In the genomic region with DNA sequence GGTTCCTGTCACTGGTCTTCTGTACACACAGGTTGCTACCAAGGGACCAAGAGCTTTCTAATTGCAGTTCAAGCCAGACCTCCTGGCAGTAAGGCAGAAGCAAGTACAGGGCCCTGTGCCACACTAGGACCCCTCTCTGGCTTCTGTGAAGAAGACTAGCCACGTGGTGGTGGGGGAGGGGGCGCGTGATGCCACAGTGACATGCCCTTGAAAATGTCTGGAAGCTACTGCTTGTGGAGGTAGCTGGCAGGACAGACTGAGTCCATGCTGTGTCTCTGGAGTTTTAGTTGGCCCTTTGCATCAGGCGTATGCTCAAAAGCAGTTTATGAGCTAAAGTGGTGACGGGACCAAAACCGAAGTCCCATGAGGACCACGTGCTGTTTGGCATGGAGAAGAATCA, we compare ENCODE assay signal across 19 cellular contexts. TPM values are rescaled to one million over a fixed set of nuclear protein-coding genes. Genes with fewer than 3 reads are reported as not detected.
A peak's percentile ranks its signal among the peaks of the same experiment; 100 is the strongest.
DNase-seq lines count a peak whose midpoint lies in the region; ATAC-seq and TF ChIP-seq lines count a peak whose summit lies in the region.
"Had no signal": no experiment of that assay in that cellular context is flagged by ENCODE, and none has a peak within 500 bp of the region (broad histone marks: within the 10 kb centered on the region; RNA-seq: fewer than 3 reads in every experiment).

No MANE protein-coding gene starts in this region.

- peak overlapping the region; percentile 48 for H3K27ac ChIP-seq in right cardiac atrium (ENCODE audit: low read length)
- no peak overlapping the region for H3K27ac ChIP-seq in psoas muscle

- H3K27me3 ChIP-seq in BE2C (no peaks in the 10 kb centered on the region), right cardiac atrium (ENCODE audit: control insufficient read depth, insufficient read depth) (no peaks in the 10 kb centered on the region), psoas muscle (ENCODE audit: insufficient read depth in 3 of 3, low read length in 2 of 3) (peaks cover 0 to 26% (median 0%) of the 10 kb centered on the region in 3 donors)
- H3K27me3 ChIP-seq: MG63 had no signal

- peaks cover 4% of the 10 kb centered on the region for H3K36me3 ChIP-seq in BE2C
- no peaks in the 10 kb centered on the region for H3K36me3 ChIP-seq in psoas muscle (ENCODE audit: insufficient read depth in 1 of 2, low read depth in 1 of 2)
- H3K36me3 ChIP-seq: MG63 had no signal

- TF ChIP-seq CTCF in BE2C (IDR thresholded peaks at IDR 0.05; ENCODE audit: low read depth, low read length) = no peak
- no peak for TF ChIP-seq CTCF in NB4 (IDR thresholded peaks at IDR 0.05; ENCODE audit: low read depth, low read length)
- no peak for TF ChIP-seq CTCF in psoas muscle (IDR thresholded peaks at IDR 0.05)

- DNase-seq in BE2C (peak; percentile 40), NB4 (ENCODE audit: low read depth) (peak; percentile 62), right cardiac atrium (no peak), psoas muscle (no peak), HuH-7 (ENCODE audit: low spot score) (no peak)
- DNase-seq: CD4-positive, alpha-beta memory T cell; DND-41; KBM-7; MG63; NCI-H1417; NCI-H1930; NCI-H2171; NCI-H510A; NCI-H82; SIG-M5 had no signal

- no peak for ATAC-seq in right cardiac atrium
- ATAC-seq in psoas muscle = no peak
- no peak for ATAC-seq in HG02870 (IDR thresholded peaks at IDR 0.05; ENCODE audit: unreplicated experiment)
- ATAC-seq in GM19463 (IDR thresholded peaks at IDR 0.05; ENCODE audit: unreplicated experiment) = no peak
- ATAC-seq: GM23338, Panc1 had no signal

- H3K4me1 ChIP-seq in BE2C (peaks cover 42% of the 10 kb centered on the region), right cardiac atrium (ENCODE audit: control insufficient read depth, insufficient read depth, low read length) (peaks cover 15% of the 10 kb centered on the region), psoas muscle (no peaks in the 10 kb centered on the region)

- TF ChIP-seq POLR2A in NB4 (IDR thresholded peaks at IDR 0.05; ENCODE audit: extremely low read depth, insufficient read length) = no peak

- H3K4me3 ChIP-seq in BE2C (ENCODE audit: low read depth, low read length) = peak overlapping the region; percentile 41
- H3K4me3 ChIP-seq in NB4 (ENCODE audit: low read depth, low read length) = peak overlapping the region; percentile 67
- peak overlapping the region; percentile 50 for H3K4me3 ChIP-seq in right cardiac atrium (ENCODE audit: low read length)
- H3K4me3 ChIP-seq in psoas muscle = peak overlapping the region; percentile 43
- H3K4me3 ChIP-seq: GM23338, MG63 had no signal

- H3K9me3 ChIP-seq in BE2C = no peaks in the 10 kb centered on the region
- H3K9me3 ChIP-seq in right cardiac atrium (ENCODE audit: control insufficient read depth, low read length) = no peaks in the 10 kb centered on the region
- H3K9me3 ChIP-seq in psoas muscle = no peaks in the 10 kb centered on the region
- H3K9me3 ChIP-seq: MG63 had no signal

- intact Hi-C loops in right cardiac atrium (cut with DNase I) = no loop called here
- intact Hi-C loops in psoas muscle (cut with DNase I) = no loop called here

- WGBS in right cardiac atrium = 67% methylated on average over 7 of the region's 7 CpGs
- WGBS in psoas muscle, 3 donors = 70 to 75% (median 74%) methylated on average over 7 of the region's 7 CpGs

RNA-seq across cellular contexts. Expression of gene RTL5, which starts 50.9 kb away (rescaled TPM):
- polyA plus RNA-seq in BE2C (2012; ENCODE audit: insufficient read depth, insufficient read length, low read depth) = 64.3 TPM
- 1 to 10 TPM; 3.0 to 5.7 (median 4.2) TPM for total RNA-seq in right cardiac atrium
- polyA plus RNA-seq in right cardiac atrium = 2.7 TPM
- total RNA-seq in psoas muscle = 1 to 10 TPM in 3 of 4 donors, under 1 TPM in 1; 0.91 to 2.2 (median 1.3) TPM
- under 1 TPM; 0.37 to 0.66 (median 0.48) TPM for polyA plus RNA-seq in psoas muscle

Comparison
In these comparisons a context has a peak if more than half of its experiments do, and no peak if none do; other contexts are left out.
1. DNase-seq: peak in BE2C (single experiment) and NB4 (single experiment); none in right cardiac atrium (0 of 3), psoas muscle (0 of 2) and HuH-7 (single experiment).
2. Peak in every context shown above with its lines, with median percentiles within 50 percentile points of each other: H3K4me3 ChIP-seq.